15 cellular contexts compared by ENCODE assay signal in the genomic region with DNA sequence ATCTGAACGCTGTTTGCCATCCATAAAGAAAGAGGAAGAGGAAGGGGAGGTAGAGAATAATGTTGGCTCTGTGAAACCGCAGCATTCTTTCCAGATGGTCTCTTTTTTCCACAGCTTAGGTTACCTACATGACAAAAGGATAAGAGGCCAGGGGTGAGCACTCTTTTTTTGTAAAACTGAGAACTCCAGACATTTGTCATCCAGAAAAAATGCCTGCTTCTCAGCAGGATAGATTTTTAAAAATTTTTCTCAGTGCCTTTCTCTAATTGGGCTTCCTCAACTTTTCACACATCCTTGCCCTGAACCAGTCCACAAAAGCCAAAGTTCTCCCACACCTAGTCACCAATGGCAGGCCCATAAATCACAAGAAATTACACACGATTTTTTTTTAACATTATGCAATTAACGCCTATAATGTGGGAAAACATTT.
DNase-seq lines count a peak whose midpoint lies in the region; ATAC-seq, FAIRE-seq and TF ChIP-seq lines count a peak whose summit lies in the region.
"Had no signal": no experiment of that assay in that cellular context is flagged by ENCODE, and none has a peak within 500 bp of the region (broad histone marks: within the 10 kb centered on the region; RNA-seq: fewer than 3 reads in every experiment).

No MANE protein-coding gene starts in this region.

- no peaks in the 10 kb centered on the region for H3K4me1 ChIP-seq in NT2/D1 (ENCODE audit: insufficient read depth, insufficient read length)
- peaks cover 27% of the 10 kb centered on the region for H3K4me1 ChIP-seq in neural progenitor cell
- no peaks in the 10 kb centered on the region for H3K4me1 ChIP-seq in small intestine (ENCODE audit: control insufficient read depth in 2 of 2, insufficient read depth in 1 of 2, low read depth in 1 of 2, low read length in 1 of 2)
- H3K4me1 ChIP-seq: heart right ventricle had no signal

- H3K9me3 ChIP-seq in NT2/D1 (ENCODE audit: insufficient read depth, low read length) (peaks cover 10% of the 10 kb centered on the region; the same call in 1 of the 2 replicates), neural progenitor cell (ENCODE audit: low read depth) (no peaks in the 10 kb centered on the region), small intestine (ENCODE audit: control insufficient read depth, low read depth) (no peaks in the 10 kb centered on the region)

- FAIRE-seq in small intestine (lab: Jason Lieb, UNC), result no peak

- no peaks in the 10 kb centered on the region for H4K20me1 ChIP-seq in neural progenitor cell (ENCODE audit: low read depth)

- no peak for ATAC-seq in GM21390 (IDR thresholded peaks at IDR 0.05; ENCODE audit: unreplicated experiment)
- ATAC-seq: activated CD4-positive, CD25-positive, alpha-beta regulatory T cell treated with anti-CD3 and anti-CD28 coated beads, Interleukin-2, amount 50 U/mL, for 24 hours; heart right ventricle had no signal

- H3K36me3 ChIP-seq in NT2/D1 (ENCODE audit: insufficient read depth, insufficient read length, low read length), result peaks cover 29% of the 10 kb centered on the region
- no peaks in the 10 kb centered on the region for H3K36me3 ChIP-seq in neural progenitor cell
- no peaks in the 10 kb centered on the region for H3K36me3 ChIP-seq in small intestine (ENCODE audit: control insufficient read depth in 2 of 2, insufficient read depth in 2 of 2, low read length in 2 of 2)
- H3K36me3 ChIP-seq: heart right ventricle had no signal

- H3K27me3 Mint-ChIP-seq in neural progenitor cell (ENCODE audit: insufficient read depth, low read depth), result peaks cover 5% of the 10 kb centered on the region

- H2AFZ ChIP-seq in neural progenitor cell (replicated peaks), result no peak overlapping the region

- H3K9ac ChIP-seq in NT2/D1 (ENCODE audit: insufficient read length, low read depth) (peak overlapping the region; percentile 78), neural progenitor cell (no peak overlapping the region)

- H3K27ac ChIP-seq in neural progenitor cell (no peak overlapping the region), small intestine (ENCODE audit: low read depth in 1 of 2, low read length in 1 of 2) (no peak overlapping the region)
- H3K27ac ChIP-seq: heart right ventricle had no signal

- H3K9me3 Mint-ChIP-seq in neural progenitor cell, result peaks cover 15% of the 10 kb centered on the region
- H3K9me3 Mint-ChIP-seq: activated naive CD4-positive, alpha-beta T cell treated with anti-CD3 and anti-CD28 coated beads, Interleukin-2, amount 50 U/mL, for 24 hours had no signal

- peaks cover 4% of the 10 kb centered on the region for H3F3A ChIP-seq in neural progenitor cell (ENCODE audit: low read depth)

- peak overlapping the region; percentile 33 for H3K4me2 ChIP-seq in neural progenitor cell

- H3K4me1 Mint-ChIP-seq in neural progenitor cell, result peaks cover 61% of the 10 kb centered on the region
- H3K4me1 Mint-ChIP-seq: activated naive CD4-positive, alpha-beta T cell treated with anti-CD3 and anti-CD28 coated beads, Interleukin-2, amount 50 U/mL, for 24 hours had no signal

- H3K79me2 ChIP-seq in neural progenitor cell (ENCODE audit: low read depth), result no peaks in the 10 kb centered on the region

- no peaks in the 10 kb centered on the region for H3K27me3 ChIP-seq in NT2/D1 (ENCODE audit: insufficient read depth, insufficient read length)
- H3K27me3 ChIP-seq in neural progenitor cell, result no peaks in the 10 kb centered on the region
- H3K27me3 ChIP-seq in small intestine (ENCODE audit: control insufficient read depth in 2 of 2, insufficient read depth in 2 of 2, low read length in 2 of 2), result no peaks in the 10 kb centered on the region
- H3K27me3 ChIP-seq: heart right ventricle had no signal

- TF ChIP-seq CTCF in neural progenitor cell (IDR thresholded peaks at IDR 0.05), result no peak

- peaks cover 11% of the 10 kb centered on the region for H3K36me3 Mint-ChIP-seq in neural progenitor cell
- H3K36me3 Mint-ChIP-seq: activated naive CD4-positive, alpha-beta T cell treated with anti-CD3 and anti-CD28 coated beads, Interleukin-2, amount 50 U/mL, for 24 hours had no signal

- H3K4me3 ChIP-seq in NT2/D1 (ENCODE audit: insufficient read length, low read depth), result peak overlapping the region; percentile 55
- no peak overlapping the region for H3K4me3 ChIP-seq in neural progenitor cell
- no peak overlapping the region for H3K4me3 ChIP-seq in small intestine (ENCODE audit: low read depth in 1 of 2, low read length in 2 of 2)
- H3K4me3 ChIP-seq: heart right ventricle had no signal

- peak; percentile 32 for DNase-seq in ELF-1 (ENCODE audit: low read depth, low spot score)
- DNase-seq in NT2/D1 (ENCODE audit: low read depth, low spot score), result peak; percentile 57
- peak; percentile 85 for DNase-seq in iPS DF 19.7 (ENCODE audit: low read depth, low spot score)
- peak; percentile 18 for DNase-seq in neural progenitor cell (ENCODE audit: low spot score)
- DNase-seq in middle frontal gyrus (ENCODE audit: extremely low spot score, low spot score), result no peak
- no peak for DNase-seq in RKO (ENCODE audit: low spot score)
- DNase-seq in small intestine, result no peak
- DNase-seq: activated CD8-positive, alpha-beta memory T cell treated with anti-CD3 and anti-CD28 coated beads, Interleukin-2, amount 50 U/mL, for 48 hours; AML-193; DMS153; heart right ventricle; NCI-H1092 treated with DMSO at 0.1 percent for 48 hours had no signal

- peak overlapping the region; percentile 74 for H3K4me3 Mint-ChIP-seq in neural progenitor cell
- H3K4me3 Mint-ChIP-seq: activated naive CD4-positive, alpha-beta T cell treated with anti-CD3 and anti-CD28 coated beads, Interleukin-2, amount 50 U/mL, for 24 hours had no signal

- peak overlapping the region; percentile 99 for H3K27ac Mint-ChIP-seq in neural progenitor cell
- H3K27ac Mint-ChIP-seq: activated naive CD4-positive, alpha-beta T cell treated with anti-CD3 and anti-CD28 coated beads, Interleukin-2, amount 50 U/mL, for 24 hours had no signal

- WGBS in small intestine, 3 donors, result 50 to 54% (median 53%) methylated on average over 4 of the region's 4 CpGs

Comparison
In these comparisons a context has a peak if more than half of its experiments do, and no peak if none do; other contexts are left out.
1. DNase-seq: peak in ELF-1 (single experiment), NT2/D1 (single experiment), iPS DF 19.7 (single experiment) and neural progenitor cell (single experiment); none in middle frontal gyrus (single experiment), RKO (single experiment) and small intestine (single experiment).